ENCODE assay signal across 17 cellular contexts in the genomic region with DNA sequence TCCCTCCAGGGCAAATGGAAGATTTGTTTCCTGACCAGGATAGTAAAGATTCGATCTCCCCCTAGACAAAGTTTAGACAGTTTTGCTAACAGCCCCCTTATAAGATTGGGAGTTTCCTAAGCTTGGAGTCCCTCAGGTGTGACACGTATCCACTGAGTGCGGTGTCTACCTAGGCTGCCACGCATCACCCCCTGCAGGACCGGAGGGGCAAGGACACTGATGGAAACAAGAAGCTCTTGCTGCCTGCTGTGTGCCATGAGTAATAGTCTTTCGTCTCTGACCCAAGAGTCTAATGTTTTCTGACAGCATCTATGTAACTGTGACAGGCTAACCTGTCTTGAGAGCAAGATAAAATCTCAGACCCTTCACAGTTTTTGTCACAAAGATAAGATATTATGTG.
DNase-seq lines count a peak whose midpoint lies in the region; ATAC-seq, FAIRE-seq and TF ChIP-seq lines count a peak whose summit lies in the region.
"Had no signal": no experiment of that assay in that cellular context is flagged by ENCODE, and none has a peak within 500 bp of the region (broad histone marks: within the 10 kb centered on the region; RNA-seq: fewer than 3 reads in every experiment).

No MANE protein-coding gene starts in this region.

- TF ChIP-seq EP300 in neural cell (conservative IDR thresholded peaks at IDR 0.05; ENCODE audit: poor library complexity, severe bottlenecking) = no peak

- no peaks in the 10 kb centered on the region for H3K9me2 ChIP-seq in neural cell (ENCODE audit: insufficient read depth, low read length)

- DNase-seq in ELF-1 (ENCODE audit: low read depth, low spot score) = peak; percentile 46
- DNase-seq in cardiac fibroblast (ENCODE audit: low read depth in 2 of 2) = no peak
- DNase-seq in activated CD4-positive, alpha-beta T cell treated with anti-CD3 and anti-CD28 coated beads, Interleukin-2, amount 10 ng/mL, durations not matched to agents 7 days and 5 days = no peak
- DNase-seq in frontal cortex (ENCODE audit: low spot score in 2 of 2) = no peak
- DNase-seq: activated CD4-positive, alpha-beta T cell treated with anti-CD3 and anti-CD28 coated beads, Interleukin-2, amount 10 ng/mL, durations not matched to agents 24 days and 14 days; colonic mucosa; mesenchymal stem cell; NCI-H1105; occipital lobe; RPMI8226; small intestine; stimulated activated naive CD8-positive, alpha-beta T cell treated with anti-CD3 and anti-CD28 coated beads, Interleukin-15, amount 100 ng/mL, for 72 hours had no signal

- CTCF ChIA-PET in activated CD4-positive, alpha-beta T cell treated with anti-CD3 and anti-CD28 coated beads, Interleukin-2, amount 10 ng/mL, durations not matched to agents 7 days and 5 days (lab: Charles Lee) = no interaction called here

- POLR2A ChIA-PET in activated CD4-positive, alpha-beta T cell treated with anti-CD3 and anti-CD28 coated beads, Interleukin-2, amount 10 ng/mL, durations not matched to agents 7 days and 5 days (lab: Charles Lee) = no interaction called here

- ATAC-seq in GM21447 (IDR thresholded peaks at IDR 0.05; ENCODE audit: unreplicated experiment) = no peak
- ATAC-seq: stimulated activated naive CD8-positive, alpha-beta T cell treated with anti-CD3 and anti-CD28 coated beads, Interleukin-15, amount 100 ng/mL, for 72 hours had no signal

- no peak overlapping the region for H3K4me3 Mint-ChIP-seq in activated CD4-positive, alpha-beta T cell treated with anti-CD3 and anti-CD28 coated beads, Interleukin-2, amount 10 ng/mL, durations not matched to agents 7 days and 5 days
- H3K4me3 Mint-ChIP-seq: activated CD4-positive, alpha-beta T cell treated with anti-CD3 and anti-CD28 coated beads, Interleukin-2, amount 10 ng/mL, durations not matched to agents 24 days and 14 days; activated T-helper 1 cell treated with anti-CD3 and anti-CD28 coated beads, Interleukin-12 subunit alpha, Interleukin-12 subunit beta, Interleukin-2, Interleukin-4 antibody, amounts not matched to agents 30 ng/mL and 10 ng/mL and 1 ng/mL, durations not matched to agents 14 hours and 24 hours and 36 hours; stimulated activated naive CD8-positive, alpha-beta T cell treated with anti-CD3 and anti-CD28 coated beads, Interleukin-15, amount 100 ng/mL, for 72 hours; T-helper 2 cell treated with Interferon-gamma antibody and Interleukin-4, amounts not matched to agents 5 μg/mL and 100 μg/mL, for 36 hours had no signal

- no peaks in the 10 kb centered on the region for H4K20me1 ChIP-seq in neural cell (ENCODE audit: insufficient read depth)

- H3K4me2 ChIP-seq in neural cell (ENCODE audit: low read length) = peak overlapping the region; percentile 22

- FAIRE-seq in frontal cortex (lab: Jason Lieb, UNC) = no peak
- FAIRE-seq: small intestine had no signal

- H3K79me2 ChIP-seq in neural cell (replicated peaks; ENCODE audit: insufficient read depth, low read length) = no peaks in the 10 kb centered on the region

- H3K9me3 Mint-ChIP-seq in activated CD4-positive, alpha-beta T cell treated with anti-CD3 and anti-CD28 coated beads, Interleukin-2, amount 10 ng/mL, durations not matched to agents 7 days and 5 days = no peaks in the 10 kb centered on the region
- H3K9me3 Mint-ChIP-seq: activated CD4-positive, alpha-beta T cell treated with anti-CD3 and anti-CD28 coated beads, Interleukin-2, amount 10 ng/mL, durations not matched to agents 24 days and 14 days; activated T-helper 1 cell treated with anti-CD3 and anti-CD28 coated beads, Interleukin-12 subunit alpha, Interleukin-12 subunit beta, Interleukin-2, Interleukin-4 antibody, amounts not matched to agents 30 ng/mL and 10 ng/mL and 1 ng/mL, durations not matched to agents 14 hours and 24 hours and 36 hours; T-helper 2 cell treated with Interferon-gamma antibody and Interleukin-4, amounts not matched to agents 5 μg/mL and 100 μg/mL, for 36 hours had no signal

- no peaks in the 10 kb centered on the region for H3K9me3 ChIP-seq in neural cell (ENCODE audit: low read length)
- H3K9me3 ChIP-seq: colonic mucosa had no signal

- no peaks in the 10 kb centered on the region for H3K36me3 ChIP-seq in neural cell (ENCODE audit: insufficient read depth, low read length)
- H3K36me3 ChIP-seq: colonic mucosa had no signal

- no peak overlapping the region for H3K27ac Mint-ChIP-seq in activated CD4-positive, alpha-beta T cell treated with anti-CD3 and anti-CD28 coated beads, Interleukin-2, amount 10 ng/mL, durations not matched to agents 7 days and 5 days
- H3K27ac Mint-ChIP-seq: activated CD4-positive, alpha-beta T cell treated with anti-CD3 and anti-CD28 coated beads, Interleukin-2, amount 10 ng/mL, durations not matched to agents 24 days and 14 days; activated T-helper 1 cell treated with anti-CD3 and anti-CD28 coated beads, Interleukin-12 subunit alpha, Interleukin-12 subunit beta, Interleukin-2, Interleukin-4 antibody, amounts not matched to agents 30 ng/mL and 10 ng/mL and 1 ng/mL, durations not matched to agents 14 hours and 24 hours and 36 hours; T-helper 2 cell treated with Interferon-gamma antibody and Interleukin-4, amounts not matched to agents 5 μg/mL and 100 μg/mL, for 36 hours had no signal

- H3K9ac ChIP-seq in neural cell (ENCODE audit: low read length) = no peak overlapping the region

- TF ChIP-seq CTCF in LNCAP (IDR thresholded peaks at IDR 0.05) (peak; percentile 45), cardiac fibroblast (IDR thresholded peaks at IDR 0.05; ENCODE audit: low read depth, low read length) (peak; percentile 17), neural cell (IDR thresholded peaks at IDR 0.05; ENCODE audit: poor library complexity, severe bottlenecking) (peak; percentile 47)

- no peaks in the 10 kb centered on the region for H3K36me3 Mint-ChIP-seq in activated CD4-positive, alpha-beta T cell treated with anti-CD3 and anti-CD28 coated beads, Interleukin-2, amount 10 ng/mL, durations not matched to agents 7 days and 5 days (ENCODE audit: low read depth)

- no peaks in the 10 kb centered on the region for H3K4me1 Mint-ChIP-seq in activated CD4-positive, alpha-beta T cell treated with anti-CD3 and anti-CD28 coated beads, Interleukin-2, amount 10 ng/mL, durations not matched to agents 7 days and 5 days
- H3K4me1 Mint-ChIP-seq: activated CD4-positive, alpha-beta T cell treated with anti-CD3 and anti-CD28 coated beads, Interleukin-2, amount 10 ng/mL, durations not matched to agents 24 days and 14 days; stimulated activated naive CD8-positive, alpha-beta T cell treated with anti-CD3 and anti-CD28 coated beads, Interleukin-15, amount 100 ng/mL, for 72 hours had no signal

- H3K27me3 Mint-ChIP-seq in activated CD4-positive, alpha-beta T cell treated with anti-CD3 and anti-CD28 coated beads, Interleukin-2, amount 10 ng/mL, durations not matched to agents 7 days and 5 days = no peaks in the 10 kb centered on the region
- H3K27me3 Mint-ChIP-seq: activated CD4-positive, alpha-beta T cell treated with anti-CD3 and anti-CD28 coated beads, Interleukin-2, amount 10 ng/mL, durations not matched to agents 24 days and 14 days; stimulated activated naive CD8-positive, alpha-beta T cell treated with anti-CD3 and anti-CD28 coated beads, Interleukin-15, amount 100 ng/mL, for 72 hours had no signal

- TF ChIP-seq RAD21 in neural cell (conservative IDR thresholded peaks at IDR 0.05) = no peak

- H3K4me3 ChIP-seq in cardiac fibroblast (replicated peaks in 1 of 2; ENCODE audit: low read depth in 2 of 2, low read length in 2 of 2) = no peak overlapping the region
- H3K4me3 ChIP-seq in neural cell (ENCODE audit: low read length) = no peak overlapping the region
- H3K4me3 ChIP-seq: colonic mucosa had no signal

- H3K27me3 ChIP-seq in neural cell (ENCODE audit: insufficient read depth, low read depth, low read length) = no peaks in the 10 kb centered on the region
- H3K27me3 ChIP-seq: colonic mucosa had no signal

- H2AFZ ChIP-seq in neural cell (ENCODE audit: low read depth, low read length) = no peak overlapping the region

- H3K27ac ChIP-seq in neural cell (ENCODE audit: low read length) = no peak overlapping the region
- H3K27ac ChIP-seq: colonic mucosa had no signal

- no peaks in the 10 kb centered on the region for H3F3A ChIP-seq in neural cell (ENCODE audit: insufficient read depth, low read length, poor library complexity, severe bottlenecking)

TF ChIP-seq in neural cell, 6 proteins besides CTCF, POLR2A, EP300 and RAD21:
- TF ChIP-seq, protein P1, sequence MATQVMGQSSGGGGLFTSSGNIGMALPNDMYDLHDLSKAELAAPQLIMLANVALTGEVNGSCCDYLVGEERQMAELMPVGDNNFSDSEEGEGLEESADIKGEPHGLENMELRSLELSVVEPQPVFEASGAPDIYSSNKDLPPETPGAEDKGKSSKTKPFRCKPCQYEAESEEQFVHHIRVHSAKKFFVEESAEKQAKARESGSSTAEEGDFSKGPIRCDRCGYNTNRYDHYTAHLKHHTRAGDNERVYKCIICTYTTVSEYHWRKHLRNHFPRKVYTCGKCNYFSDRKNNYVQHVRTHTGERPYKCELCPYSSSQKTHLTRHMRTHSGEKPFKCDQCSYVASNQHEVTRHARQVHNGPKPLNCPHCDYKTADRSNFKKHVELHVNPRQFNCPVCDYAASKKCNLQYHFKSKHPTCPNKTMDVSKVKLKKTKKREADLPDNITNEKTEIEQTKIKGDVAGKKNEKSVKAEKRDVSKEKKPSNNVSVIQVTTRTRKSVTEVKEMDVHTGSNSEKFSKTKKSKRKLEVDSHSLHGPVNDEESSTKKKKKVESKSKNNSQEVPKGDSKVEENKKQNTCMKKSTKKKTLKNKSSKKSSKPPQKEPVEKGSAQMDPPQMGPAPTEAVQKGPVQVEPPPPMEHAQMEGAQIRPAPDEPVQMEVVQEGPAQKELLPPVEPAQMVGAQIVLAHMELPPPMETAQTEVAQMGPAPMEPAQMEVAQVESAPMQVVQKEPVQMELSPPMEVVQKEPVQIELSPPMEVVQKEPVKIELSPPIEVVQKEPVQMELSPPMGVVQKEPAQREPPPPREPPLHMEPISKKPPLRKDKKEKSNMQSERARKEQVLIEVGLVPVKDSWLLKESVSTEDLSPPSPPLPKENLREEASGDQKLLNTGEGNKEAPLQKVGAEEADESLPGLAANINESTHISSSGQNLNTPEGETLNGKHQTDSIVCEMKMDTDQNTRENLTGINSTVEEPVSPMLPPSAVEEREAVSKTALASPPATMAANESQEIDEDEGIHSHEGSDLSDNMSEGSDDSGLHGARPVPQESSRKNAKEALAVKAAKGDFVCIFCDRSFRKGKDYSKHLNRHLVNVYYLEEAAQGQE (IDR thresholded peaks at IDR 0.05; ENCODE audit: borderline replicate concordance) = no peak
- TF ChIP-seq MXI1 (conservative IDR thresholded peaks at IDR 0.05; ENCODE audit: poor library complexity, severe bottlenecking) (no peak), EZH2 (IDR thresholded peaks at IDR 0.05; ENCODE audit: borderline replicate concordance, insufficient read depth, low read length, poor library complexity, severe bottlenecking) (no peak), POLR2AphosphoS5 (IDR thresholded peaks at IDR 0.05) (no peak), SMC3 (conservative IDR thresholded peaks at IDR 0.05; ENCODE audit: poor library complexity) (no peak), TAF1 (IDR thresholded peaks at IDR 0.05; ENCODE audit: low read depth) (no peak)
